Comparison of ENCODE assay signal across 8 cellular contexts in genomic region chr10:101001225-101002035, GRCh38. TPM values are rescaled to one million over a fixed set of nuclear protein-coding genes. Genes with fewer than 3 reads are reported as not detected.
A peak's percentile ranks its signal among the peaks of the same experiment; 100 is the strongest.
DNase-seq lines count a peak whose midpoint lies in the region; ATAC-seq and TF ChIP-seq lines count a peak whose summit lies in the region.

No MANE protein-coding gene starts in this region.

- peaks cover 43% of the 10 kb centered on the region for H3K79me2 ChIP-seq in Loucy (ENCODE audit: insufficient read depth, low read length)

- intact Hi-C loops in colonic mucosa (cut with DNase I) = no loop called here
- intact Hi-C loops in right lobe of liver (cut with DNase I) = loop anchor here in 1 of 2 donors (10.0 kb wide), 1 partner anchor 337 kb away; no protein-coding TSS in a partner anchor
- intact Hi-C loops in stomach (cut with DNase I; ENCODE audit: low total_unique reads) = no loop called here

- H4K20me1 ChIP-seq in Loucy (ENCODE audit: insufficient read depth, low read length, poor library complexity, severe bottlenecking) = peaks cover 4% of the 10 kb centered on the region

- H3K9me2 ChIP-seq in Loucy (replicated peaks; ENCODE audit: low read depth, low read length) = no peaks in the 10 kb centered on the region

- H3F3A ChIP-seq in Loucy (ENCODE audit: low read depth) = no peaks in the 10 kb centered on the region

- H3K9ac ChIP-seq in Loucy (ENCODE audit: low read depth, low read length, poor library complexity, severe bottlenecking) (peak overlapping the region; percentile 92), colonic mucosa (ENCODE audit: low read depth in 2 of 2, low read length in 2 of 2) (peak overlapping the region; percentile 81 to 97)

- H3K4me3 ChIP-seq in Loucy (ENCODE audit: low read length, poor library complexity, severe bottlenecking) (peak overlapping the region; percentile 91), colonic mucosa (peak overlapping the region; percentile 89), right lobe of liver (no peak overlapping the region), stomach (peak overlapping the region; percentile 68 to 89 (median 88))

- peak; percentile 32 for TF ChIP-seq EP300 in stomach (IDR thresholded peaks at IDR 0.05)

- DNase-seq in AG08395 (ENCODE audit: low spot score) = peak; percentile 92
- DNase-seq in colonic mucosa = peak; percentile 79
- DNase-seq in right lobe of liver = peak; percentile 70 to 79 (median 78)
- DNase-seq in stomach = peak; percentile 71
- DNase-seq in middle frontal gyrus (ENCODE audit: extremely low spot score, low spot score) = no peak
- DNase-seq in activated CD8-positive, alpha-beta memory T cell treated with anti-CD3 and anti-CD28 coated beads for 24 hours = no peak

- no peaks in the 10 kb centered on the region for H3K9me3 ChIP-seq in Loucy (ENCODE audit: insufficient read depth, low read depth, low read length)
- no peaks in the 10 kb centered on the region for H3K9me3 ChIP-seq in colonic mucosa
- no peaks in the 10 kb centered on the region for H3K9me3 ChIP-seq in right lobe of liver
- no peaks in the 10 kb centered on the region for H3K9me3 ChIP-seq in stomach

- no peak overlapping the region for H2AFZ ChIP-seq in Loucy (ENCODE audit: low read length)

- peaks cover 31% of the 10 kb centered on the region for H3K4me1 ChIP-seq in Loucy (ENCODE audit: insufficient read depth, low read length, poor library complexity, severe bottlenecking)
- peaks cover 18% of the 10 kb centered on the region for H3K4me1 ChIP-seq in colonic mucosa
- H3K4me1 ChIP-seq in right lobe of liver = peaks cover 0 to 17% (median 3%) of the 10 kb centered on the region in 4 donors
- H3K4me1 ChIP-seq in stomach = peaks cover 41 to 75% (median 59%) of the 10 kb centered on the region in 4 donors

- WGBS in right lobe of liver (ENCODE audit: insufficient coverage, low coverage, low lambda C conversion rate, missing lambda C conversion rate) = 42% methylated on average over 5 of the region's 10 CpGs
- 39 to 60% (median 43%) methylated on average over 10 of the region's 10 CpGs for WGBS in stomach, 5 donors

- H3K27ac ChIP-seq in colonic mucosa = peak overlapping the region; percentile 74
- peak overlapping the region; percentile 88 to 96 (median 88) for H3K27ac ChIP-seq in right lobe of liver
- H3K27ac ChIP-seq in stomach = peak overlapping the region; percentile 97 to 100 (median 100)

- peak overlapping the region; percentile 82 for H3K4me2 ChIP-seq in Loucy (ENCODE audit: low read depth, low read length, poor library complexity, severe bottlenecking)

- no peak for TF ChIP-seq CTCF in Loucy (conservative IDR thresholded peaks at IDR 0.05; ENCODE audit: low read length)
- no peak for TF ChIP-seq CTCF in colonic mucosa (IDR thresholded peaks at IDR 0.05)
- TF ChIP-seq CTCF in right lobe of liver (IDR thresholded peaks at IDR 0.05) = no peak
- no peak for TF ChIP-seq CTCF in stomach (IDR thresholded peaks at IDR 0.05)

- H3K27me3 ChIP-seq in Loucy (ENCODE audit: insufficient read depth, low read length, poor library complexity, severe bottlenecking) (no peaks in the 10 kb centered on the region), colonic mucosa (no peaks in the 10 kb centered on the region), right lobe of liver (no peaks in the 10 kb centered on the region), stomach (no peaks in the 10 kb centered on the region)

- peaks cover 8% of the 10 kb centered on the region; the same call in 1 of the 2 replicates for H3K36me3 ChIP-seq in Loucy (ENCODE audit: insufficient read depth, low read length)
- H3K36me3 ChIP-seq in colonic mucosa = no peaks in the 10 kb centered on the region
- H3K36me3 ChIP-seq in right lobe of liver = no peaks in the 10 kb centered on the region
- H3K36me3 ChIP-seq in stomach = peaks cover 25 to 42% (median 41%) of the 10 kb centered on the region in 4 donors

- ATAC-seq in right lobe of liver = peak in 3 of 4 donors; percentile 5 to 35 (median 19)
- no peak for ATAC-seq in HG03196 (IDR thresholded peaks at IDR 0.05; ENCODE audit: unreplicated experiment)

- TF ChIP-seq POLR2A in right lobe of liver (IDR thresholded peaks at IDR 0.05) (no peak), stomach (IDR thresholded peaks at IDR 0.05) (no peak)

RNA-seq across cellular contexts. Expression of gene LZTS2, which starts 1.8 kb away (rescaled TPM):
- 10 to 100 TPM; 30.8 to 36.5 TPM for total RNA-seq in colonic mucosa
- 10 to 100 TPM in 3 of 6 experiments, 1 to 10 TPM in 3; 5.6 to 17.5 (median 11.0) TPM for total RNA-seq in right lobe of liver
- 10 to 100 TPM; 41.2 to 70.7 (median 52.5) TPM for total RNA-seq in stomach
- 10 to 100 TPM; 34.7 to 58.2 (median 39.1) TPM for polyA plus RNA-seq in stomach

RNA-seq across cellular contexts. Expression of gene TWNK, which starts 14.1 kb away (rescaled TPM):
- 10 to 100 TPM in 1 of 2 donors, 1 to 10 TPM in 1; 4.6 to 11.4 TPM for total RNA-seq in colonic mucosa
- total RNA-seq in right lobe of liver = 1 to 10 TPM; 2.9 to 8.4 (median 4.6) TPM
- 10 to 100 TPM in 2 of 5 donors, 1 to 10 TPM in 2, not detected in 1; 4.2 to 30.8 (median 18.0) TPM for total RNA-seq in stomach
- 1 to 10 TPM; 2.3 to 4.8 (median 4.7) TPM for polyA plus RNA-seq in stomach

RNA-seq across cellular contexts. Expression of gene MRPL43, which starts 14.1 kb away (rescaled TPM):
- total RNA-seq in colonic mucosa (100 to 1,000 TPM in 1 of 2 donors, 10 to 100 TPM in 1; 71.5 to 105 TPM), right lobe of liver (10 to 100 TPM; 37.0 to 73.5 (median 45.0) TPM), stomach (100 to 1,000 TPM in 1 of 5 donors, 10 to 100 TPM in 4; 29.9 to 243 (median 93.3) TPM)
- polyA plus RNA-seq in stomach = 100 to 1,000 TPM in 1 of 3 donors, 10 to 100 TPM in 2; 91.2 to 131 (median 98.6) TPM

RNA-seq across cellular contexts. Expression of gene PDZD7, which starts 29.5 kb away (rescaled TPM):
- total RNA-seq in colonic mucosa (under 1 TPM; 0.19 to 0.42 TPM), right lobe of liver (under 1 TPM in 5 of 6 experiments, not detected in 1; 0.15 to 0.50 (median 0.20) TPM), stomach (1 to 10 TPM in 1 of 5 donors, not detected in 4; 2.4 TPM)
- under 1 TPM; 0.20 to 0.76 (median 0.75) TPM for polyA plus RNA-seq in stomach

RNA-seq across cellular contexts. Expression of gene SFXN3, which starts 29.6 kb away (rescaled TPM):
- total RNA-seq in colonic mucosa = 10 to 100 TPM in 1 of 2 donors, 1 to 10 TPM in 1; 8.8 to 18.1 TPM
- total RNA-seq in right lobe of liver = 10 to 100 TPM in 2 of 6 experiments, 1 to 10 TPM in 4; 4.0 to 17.0 (median 7.6) TPM
- total RNA-seq in stomach = 10 to 100 TPM in 4 of 5 donors, 1 to 10 TPM in 1; 9.9 to 60.4 (median 37.9) TPM
- polyA plus RNA-seq in stomach = 10 to 100 TPM; 11.1 to 20.7 (median 20.5) TPM

Comparison
In these comparisons a context has a peak if more than half of its experiments do, and no peak if none do; other contexts are left out.
1. DNase-seq: peak in AG08395 (single experiment), colonic mucosa (single experiment), right lobe of liver (3 of 3) and stomach (single experiment); none in middle frontal gyrus (single experiment) and activated CD8-positive, alpha-beta memory T cell treated with anti-CD3 and anti-CD28 coated beads for 24 hours (single experiment).
2. H3K4me3 ChIP-seq: peak in Loucy (single experiment), colonic mucosa (single experiment) and stomach (4 of 4); none in right lobe of liver (0 of 3).
3. Peak in every context shown above with its lines, with median percentiles within 50 percentile points of each other: H3K27ac ChIP-seq.